10 cellular contexts compared by ENCODE assay signal in genomic region chr12:117100251-117100650, GRCh38. TPM values are rescaled to one million over a fixed set of nuclear protein-coding genes. Genes with fewer than 3 reads are reported as not detected.
A peak's percentile ranks its signal among the peaks of the same experiment; 100 is the strongest.
DNase-seq lines count a peak whose midpoint lies in the region; ATAC-seq and TF ChIP-seq lines count a peak whose summit lies in the region.
"Had no signal": no experiment of that assay in that cellular context is flagged by ENCODE, and none has a peak within 500 bp of the region (broad histone marks: within the 10 kb centered on the region; RNA-seq: fewer than 3 reads in every experiment).

No MANE protein-coding gene starts in this region.

- DNase-seq in Right ventricle myocardium superior (no peak), cardiac septum (ENCODE audit: low spot score) (no peak), PC-9 (no peak), fibroblast of pulmonary artery (ENCODE audit: low read depth) (peak; percentile 25), thyroid gland (peak; percentile 20 to 31), NCI-H2081 treated with DMSO at 0.1 percent for 48 hours (lab: John Stamatoyannopoulos, UW) (no peak)
- DNase-seq in activated CD4-positive, alpha-beta T cell treated with anti-CD3 and anti-CD28 coated beads for 48 hours, result no peak
- DNase-seq: NCI-H1092, uterus had no signal

- no peaks in the 10 kb centered on the region for H4K20me1 ChIP-seq in PC-9 (ENCODE audit: insufficient read depth)

- no peaks in the 10 kb centered on the region for H3K79me2 ChIP-seq in PC-9 (ENCODE audit: low read depth)

- H3K36me3 ChIP-seq in PC-9 (ENCODE audit: low read depth) (no peaks in the 10 kb centered on the region), thyroid gland (no peaks in the 10 kb centered on the region)
- H3K36me3 ChIP-seq: uterus had no signal

- H3K27me3 ChIP-seq in PC-9 (ENCODE audit: insufficient read depth, low read depth) (peaks cover 86% of the 10 kb centered on the region), thyroid gland (no peaks in the 10 kb centered on the region)

- H3K9me2 ChIP-seq in PC-9 (ENCODE audit: insufficient read depth), result no peaks in the 10 kb centered on the region

- H3F3A ChIP-seq in PC-9 (ENCODE audit: insufficient read depth, low read depth), result no peaks in the 10 kb centered on the region

- intact Hi-C loops in Right ventricle myocardium superior (cut with DNase I), result no loop called here
- intact Hi-C loops in cardiac septum (cut with DNase I), result no loop called here
- intact Hi-C loops in PC-9 (cut with micrococcal nuclease; ENCODE audit: unreplicated experiment), result no loop called here
- intact Hi-C loops in thyroid gland (cut with DNase I), result no loop called here

- POLR2A ChIA-PET in PC-9 (lab: Charles Lee; ENCODE audit: unreplicated experiment), result no interaction called here

- no peak overlapping the region for H3K4me2 ChIP-seq in PC-9

- H3K4me1 ChIP-seq in PC-9 (replicated peaks; ENCODE audit: insufficient read depth) (no peaks in the 10 kb centered on the region), thyroid gland (peaks cover 13 to 28% of the 10 kb centered on the region in 2 donors)

- BruUV-seq in PC-9 (replicated peaks; lab: Mats Ljungman, UMichigan), result no TSS peak

- no peaks in the 10 kb centered on the region for H3K9me3 ChIP-seq in PC-9 (ENCODE audit: insufficient read depth, low read depth)
- no peaks in the 10 kb centered on the region for H3K9me3 ChIP-seq in thyroid gland
- H3K9me3 ChIP-seq: uterus had no signal

- TF ChIP-seq CTCF in PC-9 (conservative IDR thresholded peaks at IDR 0.05), result peak; percentile 47
- TF ChIP-seq CTCF in fibroblast of pulmonary artery (IDR thresholded peaks at IDR 0.05; ENCODE audit: low read length, missing control alignments), result peak; percentile 40
- peak in 3 of 6 experiments; percentile 23 to 34 (median 27) for TF ChIP-seq CTCF in thyroid gland (IDR thresholded peaks at IDR 0.05)

- CTCF ChIA-PET in PC-9 (lab: Charles Lee), result no interaction called here

- WGBS in thyroid gland, 2 donors, result 50 to 55% methylated on average over 5 of the region's 5 CpGs

- H2AFZ ChIP-seq in PC-9, result no peak overlapping the region

- TF ChIP-seq POLR2A in thyroid gland (IDR thresholded peaks at IDR 0.05), result no peak

- peak; percentile 35 for ATAC-seq in Right ventricle myocardium superior (ENCODE audit: poor library complexity)
- no peak for ATAC-seq in GM21825 (IDR thresholded peaks at IDR 0.05; ENCODE audit: unreplicated experiment)

- H3K4me3 ChIP-seq in PC-9 (no peak overlapping the region), fibroblast of pulmonary artery (replicated peaks; ENCODE audit: low read depth, low read length) (no peak overlapping the region), thyroid gland (replicated peaks in 1 of 3) (no peak overlapping the region)
- H3K4me3 ChIP-seq: uterus had no signal

- no peak overlapping the region for H3K27ac ChIP-seq in PC-9
- H3K27ac ChIP-seq in thyroid gland, result no peak overlapping the region
- H3K27ac ChIP-seq: uterus had no signal

RNA-seq across cellular contexts. Expression of gene TESC, which starts 1.0 kb away (rescaled TPM):
- 93.6 TPM for total RNA-seq in Right ventricle myocardium superior
- 23.7 TPM for total RNA-seq in cardiac septum
- total RNA-seq in PC-9 (2021), result not detected in 2 replicates
- total RNA-seq in thyroid gland, result 10 to 100 TPM; 21.5 to 34.1 (median 26.6) TPM

Comparison
In these comparisons a context has a peak if more than half of its experiments do, and no peak if none do; other contexts are left out.
1. DNase-seq: peak in fibroblast of pulmonary artery (single experiment) and thyroid gland (2 of 2); none in Right ventricle myocardium superior (single experiment), cardiac septum (single experiment), PC-9 (0 of 2), NCI-H2081 treated with DMSO at 0.1 percent for 48 hours (single experiment) and activated CD4-positive, alpha-beta T cell treated with anti-CD3 and anti-CD28 coated beads for 48 hours (single experiment).
2. RNA of gene TESC, which starts 1.0 kb away (total RNA-seq): 93.6 TPM in Right ventricle myocardium superior (single experiment), 21.5 to 34.1 TPM in thyroid gland and 23.7 TPM in cardiac septum (single experiment); not detected in PC-9; every median in the first group is over 10 times any median in the second.